Comparison of ENCODE assay signal across 10 cellular contexts in genomic region chr15:81275711-81276417, GRCh38. TPM values are rescaled to one million over a fixed set of nuclear protein-coding genes. Genes with fewer than 3 reads are reported as not detected.
DNase-seq lines count a peak whose midpoint lies in the region; ATAC-seq and TF ChIP-seq lines count a peak whose summit lies in the region.
"Had no signal": no experiment of that assay in that cellular context is flagged by ENCODE, and none has a peak within 500 bp of the region (broad histone marks: within the 10 kb centered on the region; RNA-seq: fewer than 3 reads in every experiment).

No MANE protein-coding gene starts in this region.

- peaks cover 0 to 8% of the 10 kb centered on the region in 2 donors for H3K4me1 ChIP-seq in ascending aorta
- H3K4me1 ChIP-seq in left lung: peaks cover 3 to 5% of the 10 kb centered on the region in 2 donors
- no peaks in the 10 kb centered on the region for H3K4me1 ChIP-seq in upper lobe of right lung

- intact Hi-C loops in ascending aorta (cut with DNase I) (loop anchor here (1.0 to 5.0 kb wide), 3 partner anchors 37 to 206 kb away; no protein-coding TSS in a partner anchor), left lung (cut with DNase I) (loop anchor here (5.0 to 10.0 kb wide), 2 partner anchors 61 to 119 kb away; no protein-coding TSS in a partner anchor), upper lobe of right lung (cut with DNase I) (no loop called here)

- H3K27ac ChIP-seq in ascending aorta (peak overlapping the region; percentile 3 to 36), left lung (peak overlapping the region; percentile 13 to 19), upper lobe of right lung (peak overlapping the region; percentile 55)
- H3K27ac ChIP-seq: tibial artery had no signal

- peaks cover 6% of the 10 kb centered on the region for H3K9me3 Mint-ChIP-seq in activated naive CD8-positive, alpha-beta T cell (ENCODE audit: low read depth)
- H3K9me3 Mint-ChIP-seq in activated naive CD8-positive, alpha-beta T cell treated with anti-CD3 and anti-CD28 coated beads, Interleukin-2, amount 50 U/mL, for 24 hours: peaks cover 16% of the 10 kb centered on the region

- peak overlapping the region; percentile 84 for H3K27ac Mint-ChIP-seq in activated naive CD8-positive, alpha-beta T cell
- no peak overlapping the region for H3K27ac Mint-ChIP-seq in activated naive CD8-positive, alpha-beta T cell treated with anti-CD3 and anti-CD28 coated beads, Interleukin-2, amount 50 U/mL, for 24 hours

- DNase-seq in activated naive CD8-positive, alpha-beta T cell treated with anti-CD3 and anti-CD28 coated beads, Interleukin-2, amount 50 U/mL, for 24 hours: no peak
- DNase-seq in ascending aorta (ENCODE audit: low spot score in 2 of 2) (no peak), left lung (no peak), upper lobe of right lung (no peak)

- H3K4me3 Mint-ChIP-seq in activated naive CD8-positive, alpha-beta T cell: no peak overlapping the region
- no peak overlapping the region for H3K4me3 Mint-ChIP-seq in activated naive CD8-positive, alpha-beta T cell treated with anti-CD3 and anti-CD28 coated beads, Interleukin-2, amount 50 U/mL, for 24 hours

- H3K4me1 Mint-ChIP-seq in activated naive CD8-positive, alpha-beta T cell (ENCODE audit: low read depth): peaks cover 52% of the 10 kb centered on the region
- peaks cover 33% of the 10 kb centered on the region for H3K4me1 Mint-ChIP-seq in activated naive CD8-positive, alpha-beta T cell treated with anti-CD3 and anti-CD28 coated beads, Interleukin-2, amount 50 U/mL, for 24 hours

- H3K9me3 ChIP-seq in ascending aorta (peaks cover 4 to 7% of the 10 kb centered on the region in 2 donors), left lung (peaks cover 0 to 8% of the 10 kb centered on the region in 2 donors), upper lobe of right lung (no peaks in the 10 kb centered on the region)

- TF ChIP-seq CTCF in ascending aorta (IDR thresholded peaks at IDR 0.05): no peak
- TF ChIP-seq CTCF in left lung (IDR thresholded peaks at IDR 0.05): no peak
- no peak for TF ChIP-seq CTCF in upper lobe of right lung (IDR thresholded peaks at IDR 0.05)

- H3K36me3 ChIP-seq in ascending aorta (no peaks in the 10 kb centered on the region), left lung (no peaks in the 10 kb centered on the region), upper lobe of right lung (peaks cover 9% of the 10 kb centered on the region)
- H3K36me3 ChIP-seq: MG63 had no signal

- H3K4me3 ChIP-seq in ascending aorta: no peak overlapping the region
- H3K4me3 ChIP-seq in left lung: no peak overlapping the region
- H3K4me3 ChIP-seq in upper lobe of right lung: no peak overlapping the region
- H3K4me3 ChIP-seq: MG63, tibial artery had no signal

- H3K27me3 ChIP-seq in ascending aorta (no peaks in the 10 kb centered on the region), left lung (no peaks in the 10 kb centered on the region), upper lobe of right lung (no peaks in the 10 kb centered on the region)
- H3K27me3 ChIP-seq: MG63, tibial artery had no signal

- H3K27me3 Mint-ChIP-seq in activated naive CD8-positive, alpha-beta T cell: no peaks in the 10 kb centered on the region
- H3K27me3 Mint-ChIP-seq in activated naive CD8-positive, alpha-beta T cell treated with anti-CD3 and anti-CD28 coated beads, Interleukin-2, amount 50 U/mL, for 24 hours: no peaks in the 10 kb centered on the region

- peaks cover 9% of the 10 kb centered on the region for H3K36me3 Mint-ChIP-seq in activated naive CD8-positive, alpha-beta T cell
- peaks cover 16% of the 10 kb centered on the region for H3K36me3 Mint-ChIP-seq in activated naive CD8-positive, alpha-beta T cell treated with anti-CD3 and anti-CD28 coated beads, Interleukin-2, amount 50 U/mL, for 24 hours (ENCODE audit: low read depth)

- no peak for ATAC-seq in activated naive CD8-positive, alpha-beta T cell treated with anti-CD3 and anti-CD28 coated beads, Interleukin-2, amount 50 U/mL, for 24 hours
- ATAC-seq in left lung: no peak
- ATAC-seq in upper lobe of right lung: no peak
- ATAC-seq in GM19455 (IDR thresholded peaks at IDR 0.05; ENCODE audit: unreplicated experiment): no peak
- no peak for ATAC-seq in HG02885 (IDR thresholded peaks at IDR 0.05; ENCODE audit: poor library complexity, unreplicated experiment)
- ATAC-seq in HG02642 (IDR thresholded peaks at IDR 0.05; ENCODE audit: poor library complexity, unreplicated experiment): no peak

RNA-seq across cellular contexts. Expression of gene STARD5, which starts 48.1 kb away (rescaled TPM):
- total RNA-seq in ascending aorta (4.8 TPM), left lung (1 to 10 TPM; 5.2 to 6.0 TPM), upper lobe of right lung (5.4 TPM)
